In genomic region chr1:90114521-90115141, GRCh38 we compare ENCODE assay signal across 8 cellular contexts.
A peak's percentile ranks its signal among the peaks of the same experiment; 100 is the strongest.
DNase-seq lines count a peak whose midpoint lies in the region; ATAC-seq lines count a peak whose summit lies in the region.

No MANE protein-coding gene starts in this region.

- H3K27ac Mint-ChIP-seq in activated naive CD4-positive, alpha-beta T cell treated with anti-CD3 and anti-CD28 coated beads, Interleukin-2, amount 50 U/mL, for 72 hours = no peak overlapping the region

- no peaks in the 10 kb centered on the region for H3K36me3 Mint-ChIP-seq in activated naive CD4-positive, alpha-beta T cell treated with anti-CD3 and anti-CD28 coated beads, Interleukin-2, amount 50 U/mL, for 72 hours

- no peak for ATAC-seq in activated naive CD4-positive, alpha-beta T cell treated with anti-CD3 and anti-CD28 coated beads, Interleukin-2, amount 50 U/mL, for 72 hours
- no peak for ATAC-seq in HG03354 (IDR thresholded peaks at IDR 0.05; ENCODE audit: poor library complexity, severe bottlenecking, unreplicated experiment)

- H3K9me3 Mint-ChIP-seq in activated naive CD4-positive, alpha-beta T cell treated with anti-CD3 and anti-CD28 coated beads, Interleukin-2, amount 50 U/mL, for 72 hours = no peaks in the 10 kb centered on the region

- peak; percentile 33 for DNase-seq in D341Med (ENCODE audit: low spot score)
- peak; percentile 14 for DNase-seq in HPDE6-E6E7 (ENCODE audit: extremely low spot score)
- DNase-seq in NCI-H774 (lab: John Stamatoyannopoulos, UW) = peak; percentile 41
- peak; percentile 90 for DNase-seq in cerebellar cortex (ENCODE audit: low spot score)
- peak; percentile 71 for DNase-seq in midbrain (lab: John Stamatoyannopoulos, UW)
- DNase-seq in activated naive CD4-positive, alpha-beta T cell treated with anti-CD3 and anti-CD28 coated beads, Interleukin-2, amount 50 U/mL, for 72 hours (ENCODE audit: low spot score in 2 of 2) = no peak
- DNase-seq in stimulated activated CD4-positive, alpha-beta T cell treated with anti-CD3 and anti-CD28 coated beads, Interleukin-2, amount 100 ng/mL, for 24 hours = no peak

Comparison
In these comparisons a context has a peak if more than half of its experiments do, and no peak if none do; other contexts are left out.
1. DNase-seq: peak in D341Med (single experiment), HPDE6-E6E7 (single experiment), NCI-H774 (single experiment), cerebellar cortex (single experiment) and midbrain (single experiment); none in activated naive CD4-positive, alpha-beta T cell treated with anti-CD3 and anti-CD28 coated beads, Interleukin-2, amount 50 U/mL, for 72 hours (0 of 2) and stimulated activated CD4-positive, alpha-beta T cell treated with anti-CD3 and anti-CD28 coated beads, Interleukin-2, amount 100 ng/mL, for 24 hours (0 of 2).